Comparison of ENCODE assay signal across 15 cellular contexts in genomic region chrX:53357799-53358530, GRCh38.
A peak's percentile ranks its signal among the peaks of the same experiment; 100 is the strongest.
DNase-seq lines count a peak whose midpoint lies in the region; TF ChIP-seq lines count a peak whose summit lies in the region.
"Had no signal": no experiment of that assay in that cellular context is flagged by ENCODE, and none has a peak within 500 bp of the region (broad histone marks: within the 10 kb centered on the region; RNA-seq: fewer than 3 reads in every experiment).

No MANE protein-coding gene starts in this region.

- no peaks in the 10 kb centered on the region for H3K9me3 ChIP-seq in fibroblast of lung (ENCODE audit: control insufficient read depth, insufficient read depth, low read depth, low read length)
- H3K9me3 ChIP-seq: breast epithelium had no signal

- H3K9ac ChIP-seq in fibroblast of lung (ENCODE audit: insufficient read depth, low read length), result no peak overlapping the region

- DNase-seq in DMS 273 (lab: John Stamatoyannopoulos, UW; ENCODE audit: unreplicated experiment), result peak; percentile 65
- DNase-seq in DMS 273 treated with DMSO at 0.1 percent for 48 hours (lab: John Stamatoyannopoulos, UW), result no peak
- DNase-seq in RPMI7951 (ENCODE audit: low read depth), result peak; percentile 50
- DNase-seq in fibroblast of lung (ENCODE audit: low read depth in 2 of 2), result peak; percentile 47 to 53
- DNase-seq in putamen (ENCODE audit: low spot score), result peak; percentile 33
- DNase-seq in occipital lobe (lab: John Stamatoyannopoulos, UW), result no peak
- DNase-seq in effector CD4-positive, alpha-beta T cell, result no peak
- DNase-seq in activated CD8-positive, alpha-beta memory T cell treated with anti-CD3 and anti-CD28 coated beads, Interleukin-2, amount 50 U/mL, for 4 hours, result no peak
- DNase-seq: activated T-cell treated with anti-CD3 and anti-CD28 coated beads, Interleukin-2, amount 50 U/mL, for 1 hour; DND-41; islet precursor cell; NCI-H2081 treated with DMSO at 0.1 percent for 48 hours had no signal

- TF ChIP-seq CTCF in fibroblast of lung (conservative IDR thresholded peaks at IDR 0.05 in 1 of 2, IDR thresholded peaks at IDR 0.05 in 1 of 2; ENCODE audit: low read depth in 1 of 2, low read length in 2 of 2), result no peak

- no peak overlapping the region for H3K4me2 ChIP-seq in fibroblast of lung (ENCODE audit: extremely low read depth, insufficient read depth, low read length)

- H2AFZ ChIP-seq in fibroblast of lung (ENCODE audit: low read length), result no peak overlapping the region

- H3K36me3 ChIP-seq in fibroblast of lung (ENCODE audit: control insufficient read depth, insufficient read depth, low read length), result no peaks in the 10 kb centered on the region
- H3K36me3 ChIP-seq: breast epithelium had no signal

- H3K79me2 ChIP-seq in fibroblast of lung (ENCODE audit: control insufficient read depth, insufficient read depth, low read length), result no peaks in the 10 kb centered on the region

- H3K4me3 ChIP-seq in fibroblast of lung (replicated peaks in 1 of 4; ENCODE audit: control extremely low read depth in 1 of 4, insufficient read depth in 1 of 4, low read depth in 3 of 4, low read length in 4 of 4), result no peak overlapping the region
- H3K4me3 ChIP-seq: breast epithelium had no signal

- no peaks in the 10 kb centered on the region for H3K27me3 ChIP-seq in fibroblast of lung (ENCODE audit: control insufficient read depth, insufficient read depth, low read length)

- H3K4me1 ChIP-seq in fibroblast of lung (ENCODE audit: control insufficient read depth, extremely low read depth, insufficient read depth, low read length), result no peaks in the 10 kb centered on the region
- H3K4me1 ChIP-seq: breast epithelium had no signal

- no peaks in the 10 kb centered on the region for H4K20me1 ChIP-seq in fibroblast of lung (ENCODE audit: control insufficient read depth, extremely low read depth, insufficient read depth, low read length)

- no peak overlapping the region for H3K27ac ChIP-seq in fibroblast of lung (ENCODE audit: insufficient read depth, low read length)
- H3K27ac ChIP-seq: 22Rv1, breast epithelium, epithelial cell of prostate had no signal

Comparison
In these comparisons a context has a peak if more than half of its experiments do, and no peak if none do; other contexts are left out.
1. DNase-seq: peak in DMS 273 (single experiment), RPMI7951 (single experiment), fibroblast of lung (2 of 2) and putamen (single experiment); none in DMS 273 treated with DMSO at 0.1 percent for 48 hours (single experiment), occipital lobe (single experiment), effector CD4-positive, alpha-beta T cell (single experiment) and activated CD8-positive, alpha-beta memory T cell treated with anti-CD3 and anti-CD28 coated beads, Interleukin-2, amount 50 U/mL, for 4 hours (single experiment).